Comparison of ENCODE assay signal across 22 cellular contexts in the genomic region with DNA sequence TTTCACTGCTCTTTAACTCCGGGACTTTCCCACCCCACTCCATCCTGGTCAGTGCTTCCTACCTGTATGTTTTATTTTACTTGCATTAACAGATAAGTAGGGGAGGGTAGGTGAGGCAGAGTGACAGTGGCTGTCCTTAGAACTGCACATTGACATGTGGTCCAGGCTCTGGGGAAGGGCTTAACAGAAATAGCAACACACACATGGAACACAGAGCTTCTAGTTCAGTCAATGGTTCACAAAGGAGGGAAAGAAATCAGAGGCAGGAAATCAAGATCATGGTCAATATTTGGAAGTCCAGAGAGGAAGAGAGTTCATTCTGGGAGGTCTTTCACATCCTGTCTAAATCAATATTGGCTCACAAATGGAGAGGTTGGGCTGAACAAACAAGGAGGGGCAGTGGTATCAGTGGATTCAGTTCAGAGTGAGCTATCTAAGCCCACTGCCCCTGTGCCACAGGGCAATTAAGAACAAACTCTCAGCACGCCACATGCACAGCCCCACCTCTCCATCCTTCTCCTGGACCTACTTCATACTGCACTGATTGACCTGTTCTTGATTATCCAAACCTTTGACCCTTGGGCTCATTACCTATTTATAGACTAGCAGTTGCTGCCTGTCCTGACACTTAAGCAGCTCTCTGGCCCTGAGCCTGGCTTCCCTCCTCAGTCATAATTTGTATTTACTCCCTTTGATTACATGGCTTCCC. TPM values are rescaled to one million over a fixed set of nuclear protein-coding genes. Genes with fewer than 3 reads are reported as not detected.
A peak's percentile ranks its signal among the peaks of the same experiment; 100 is the strongest.
DNase-seq lines count a peak whose midpoint lies in the region; ATAC-seq, FAIRE-seq and TF ChIP-seq lines count a peak whose summit lies in the region.
"Had no signal": no experiment of that assay in that cellular context is flagged by ENCODE, and none has a peak within 500 bp of the region (broad histone marks: within the 10 kb centered on the region; RNA-seq: fewer than 3 reads in every experiment).

No MANE protein-coding gene starts in this region.

- no peak overlapping the region for H3K27ac Mint-ChIP-seq in stimulated activated memory B cell treated with anti-CD40 and anti-IgM and Interleukin-4, amounts not matched to agents 10 μg/mL and 1 μg/mL and 100 μg/mL, for 72 hours
- H3K27ac Mint-ChIP-seq in activated T-helper 2 cell treated with anti-CD3 and anti-CD28 coated beads, Interferon-gamma antibody, Interleukin-2, Interleukin-4, amounts not matched to agents 10 μg/mL and 5 μg/mL and 100 μg/mL, durations not matched to agents 14 hours and 24 hours and 36 hours = no peak overlapping the region
- H3K27ac Mint-ChIP-seq: activated CD8-positive, alpha-beta memory T cell treated with anti-CD3 and anti-CD28 coated beads, Interleukin-2, amount 10 ng/mL, durations not matched to agents 7 days and 5 days; brain; nephron had no signal

- DNase-seq in NCI-H510A treated with DMSO at 0.1 percent for 48 hours (lab: John Stamatoyannopoulos, UW) = peak; percentile 34
- DNase-seq in NCI-H510A (lab: John Stamatoyannopoulos, UW) = no peak
- DNase-seq in left colon = peak in 1 of 2 donors; percentile 20
- no peak for DNase-seq in activated T-helper 2 cell treated with anti-CD3 and anti-CD28 coated beads, Interferon-gamma antibody, Interleukin-2, Interleukin-4, amounts not matched to agents 10 μg/mL and 5 μg/mL and 100 μg/mL, durations not matched to agents 14 hours and 24 hours and 36 hours (ENCODE audit: low spot score)
- no peak for DNase-seq in kidney
- DNase-seq: activated CD4-positive, CD25-positive, alpha-beta regulatory T cell treated with anti-CD3 and anti-CD28 coated beads, Interleukin-2, amount 50 U/mL, for 72 hours; activated CD8-positive, alpha-beta memory T cell treated with anti-CD3 and anti-CD28 coated beads, Interleukin-2, amount 10 ng/mL, durations not matched to agents 7 days and 5 days; DMS 273 treated with DMSO at 0.1 percent for 48 hours; mesenchymal stem cell; NCI-H2171; spleen; T1000 had no signal

- H3K27ac ChIP-seq in VCaP = peak overlapping the region; percentile 48
- H3K27ac ChIP-seq in kidney (ENCODE audit: low read depth in 2 of 2, low read length in 2 of 2) = no peak overlapping the region
- H3K27ac ChIP-seq: BLaER1 treated with 17β-estradiol and CSF1 and Interleukin-3, amounts not matched to agents 10 nM and 100 nM; coronary artery; spleen had no signal

- H3K9me3 ChIP-seq in kidney (ENCODE audit: control insufficient read depth in 1 of 2, low read length in 2 of 2) = no peaks in the 10 kb centered on the region
- H3K9me3 ChIP-seq: BLaER1 treated with 17β-estradiol and CSF1 and Interleukin-3, amounts not matched to agents 10 nM and 100 nM; spleen had no signal

- no peak for TF ChIP-seq CTCF in VCaP (conservative IDR thresholded peaks at IDR 0.05)
- TF ChIP-seq CTCF in kidney (IDR thresholded peaks at IDR 0.05; ENCODE audit: borderline replicate concordance, extremely low read depth, insufficient read depth) = no peak

- ATAC-seq in left colon (peak; percentile 87), HG03457 (IDR thresholded peaks at IDR 0.05; ENCODE audit: unreplicated experiment) (no peak)
- ATAC-seq in stimulated activated memory B cell treated with anti-CD40 and anti-IgM and Interleukin-4, amounts not matched to agents 10 μg/mL and 1 μg/mL and 100 μg/mL, for 72 hours = peak; percentile 40
- ATAC-seq: activated CD8-positive, alpha-beta memory T cell treated with anti-CD3 and anti-CD28 coated beads, Interleukin-2, amount 10 ng/mL, durations not matched to agents 7 days and 5 days; K562 had no signal

- H3K36me3 ChIP-seq in kidney (ENCODE audit: control insufficient read depth in 1 of 2, insufficient read depth in 2 of 2, low read length in 2 of 2) = no peaks in the 10 kb centered on the region
- H3K36me3 ChIP-seq: BLaER1 treated with 17β-estradiol and CSF1 and Interleukin-3, amounts not matched to agents 10 nM and 100 nM; spleen had no signal

- no peaks in the 10 kb centered on the region for H3K27me3 Mint-ChIP-seq in stimulated activated memory B cell treated with anti-CD40 and anti-IgM and Interleukin-4, amounts not matched to agents 10 μg/mL and 1 μg/mL and 100 μg/mL, for 72 hours
- peaks cover 20% of the 10 kb centered on the region for H3K27me3 Mint-ChIP-seq in activated T-helper 2 cell treated with anti-CD3 and anti-CD28 coated beads, Interferon-gamma antibody, Interleukin-2, Interleukin-4, amounts not matched to agents 10 μg/mL and 5 μg/mL and 100 μg/mL, durations not matched to agents 14 hours and 24 hours and 36 hours (ENCODE audit: low read depth)

- no peaks in the 10 kb centered on the region for H3K4me1 ChIP-seq in kidney (ENCODE audit: control insufficient read depth in 1 of 2, insufficient read depth in 1 of 2, low read depth in 1 of 2, low read length in 2 of 2)

- H3K36me3 Mint-ChIP-seq in stimulated activated memory B cell treated with anti-CD40 and anti-IgM and Interleukin-4, amounts not matched to agents 10 μg/mL and 1 μg/mL and 100 μg/mL, for 72 hours = no peaks in the 10 kb centered on the region
- H3K36me3 Mint-ChIP-seq in activated T-helper 2 cell treated with anti-CD3 and anti-CD28 coated beads, Interferon-gamma antibody, Interleukin-2, Interleukin-4, amounts not matched to agents 10 μg/mL and 5 μg/mL and 100 μg/mL, durations not matched to agents 14 hours and 24 hours and 36 hours (ENCODE audit: low read depth) = no peaks in the 10 kb centered on the region
- H3K36me3 Mint-ChIP-seq: activated CD8-positive, alpha-beta memory T cell treated with anti-CD3 and anti-CD28 coated beads, Interleukin-2, amount 10 ng/mL, durations not matched to agents 7 days and 5 days; brain had no signal

- H3K9ac ChIP-seq in kidney (ENCODE audit: low read length in 2 of 2) = no peak overlapping the region
- H3K9ac ChIP-seq: BLaER1 treated with 17β-estradiol and CSF1 and Interleukin-3, amounts not matched to agents 10 nM and 100 nM had no signal

- peaks cover 16% of the 10 kb centered on the region for H3K4me1 Mint-ChIP-seq in stimulated activated memory B cell treated with anti-CD40 and anti-IgM and Interleukin-4, amounts not matched to agents 10 μg/mL and 1 μg/mL and 100 μg/mL, for 72 hours
- peaks cover 2% of the 10 kb centered on the region for H3K4me1 Mint-ChIP-seq in activated T-helper 2 cell treated with anti-CD3 and anti-CD28 coated beads, Interferon-gamma antibody, Interleukin-2, Interleukin-4, amounts not matched to agents 10 μg/mL and 5 μg/mL and 100 μg/mL, durations not matched to agents 14 hours and 24 hours and 36 hours (ENCODE audit: low read depth)

- H3K9me3 Mint-ChIP-seq in stimulated activated memory B cell treated with anti-CD40 and anti-IgM and Interleukin-4, amounts not matched to agents 10 μg/mL and 1 μg/mL and 100 μg/mL, for 72 hours = no peaks in the 10 kb centered on the region
- no peaks in the 10 kb centered on the region for H3K9me3 Mint-ChIP-seq in activated T-helper 2 cell treated with anti-CD3 and anti-CD28 coated beads, Interferon-gamma antibody, Interleukin-2, Interleukin-4, amounts not matched to agents 10 μg/mL and 5 μg/mL and 100 μg/mL, durations not matched to agents 14 hours and 24 hours and 36 hours
- H3K9me3 Mint-ChIP-seq: brain, nephron had no signal

- intact Hi-C loops in left colon (cut with DNase I, micrococcal nuclease) (no loop called here), kidney (cut with DNase I) (no loop called here)
- intact Hi-C loops in activated T-helper 2 cell treated with anti-CD3 and anti-CD28 coated beads, Interferon-gamma antibody, Interleukin-2, Interleukin-4, amounts not matched to agents 10 μg/mL and 5 μg/mL and 100 μg/mL, durations not matched to agents 14 hours and 24 hours and 36 hours (cut with micrococcal nuclease) = loop anchor here (10.0 kb wide), 1 partner anchor 776 kb away; a partner anchor contains a TSS

- no peak overlapping the region for H3K4me3 ChIP-seq in kidney (ENCODE audit: low read length in 2 of 2)
- H3K4me3 ChIP-seq: BLaER1 treated with 17β-estradiol and CSF1 and Interleukin-3, amounts not matched to agents 10 nM and 100 nM; coronary artery; K562; spleen had no signal

- FAIRE-seq in kidney (lab: Jason Lieb, UNC) = no peak
- FAIRE-seq: endometrium, islet of Langerhans, K562 had no signal

- no peak overlapping the region for H3K4me3 Mint-ChIP-seq in stimulated activated memory B cell treated with anti-CD40 and anti-IgM and Interleukin-4, amounts not matched to agents 10 μg/mL and 1 μg/mL and 100 μg/mL, for 72 hours
- no peak overlapping the region for H3K4me3 Mint-ChIP-seq in activated T-helper 2 cell treated with anti-CD3 and anti-CD28 coated beads, Interferon-gamma antibody, Interleukin-2, Interleukin-4, amounts not matched to agents 10 μg/mL and 5 μg/mL and 100 μg/mL, durations not matched to agents 14 hours and 24 hours and 36 hours (ENCODE audit: low read depth)
- H3K4me3 Mint-ChIP-seq: activated CD8-positive, alpha-beta memory T cell treated with anti-CD3 and anti-CD28 coated beads, Interleukin-2, amount 10 ng/mL, durations not matched to agents 7 days and 5 days; nephron had no signal

RNA-seq across cellular contexts. Expression of a gene that starts 6.2 kb away (rescaled TPM):
- 10 to 100 TPM; 54.1 to 58.4 TPM for total RNA-seq in left colon
- total RNA-seq in activated T-helper 2 cell treated with anti-CD3 and anti-CD28 coated beads, Interferon-gamma antibody, Interleukin-2, Interleukin-4, amounts not matched to agents 10 μg/mL and 5 μg/mL and 100 μg/mL, durations not matched to agents 14 hours and 24 hours and 36 hours = 43.8 and 46.9 TPM in 2 replicates
- 32.1 TPM for total RNA-seq in kidney
- polyA plus RNA-seq in kidney (ENCODE audit: insufficient read depth, low read depth, low replicate concordance) = 10.1 TPM
